Comparison of ENCODE assay signal across 1 cellular context in the genomic region with DNA sequence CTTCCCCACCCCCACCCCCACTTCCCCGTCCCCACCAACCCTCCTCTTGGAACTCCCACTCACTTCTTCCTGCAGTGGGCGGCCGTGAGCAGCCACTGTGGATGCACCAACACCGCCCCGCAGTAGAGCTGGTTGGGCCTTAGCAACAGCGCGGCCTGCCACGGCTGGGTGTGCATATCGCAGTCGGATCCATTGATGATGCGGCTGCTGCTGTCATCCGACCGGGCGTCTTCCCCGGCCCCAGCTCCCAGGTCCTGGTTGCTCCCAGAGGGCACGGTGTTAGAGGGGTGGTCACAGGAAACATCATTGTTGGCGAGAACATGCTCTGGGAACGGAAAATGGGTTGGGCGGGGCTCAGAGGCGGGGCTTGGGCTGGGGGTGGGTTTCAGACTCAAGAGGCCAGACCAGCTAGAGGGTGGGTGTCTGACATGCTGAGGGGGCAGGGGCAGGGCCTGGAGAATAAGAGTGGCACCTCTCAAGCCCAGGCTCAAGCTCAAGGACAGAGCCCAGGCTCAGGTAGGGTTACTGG.
TF ChIP-seq lines count a peak whose summit lies in the region.

No MANE protein-coding gene starts in this region.

TF ChIP-seq in H1, 55 proteins besides CTCF, POLR2A, EP300 and RAD21:
- no peak for TF ChIP-seq SP2 (IDR thresholded peaks at IDR 0.05; ENCODE audit: low read length)
- no peak for TF ChIP-seq CHD1 (IDR thresholded peaks at IDR 0.05; ENCODE audit: low read depth, low read length)
- TF ChIP-seq TEAD4 (IDR thresholded peaks at IDR 0.05; ENCODE audit: low read depth, low read length) = no peak
- TF ChIP-seq BRCA1 (IDR thresholded peaks at IDR 0.05; ENCODE audit: low read depth, low read length) = no peak
- no peak for TF ChIP-seq BACH1 (IDR thresholded peaks at IDR 0.05; ENCODE audit: low read length)
- TF ChIP-seq TBP (IDR thresholded peaks at IDR 0.05; ENCODE audit: low read depth, low read length) = no peak
- no peak for TF ChIP-seq EGR1 (IDR thresholded peaks at IDR 0.05; ENCODE audit: borderline replicate concordance, low read depth, low read length)
- no peak for TF ChIP-seq RNF2 (IDR thresholded peaks at IDR 0.05; ENCODE audit: borderline replicate concordance, low read depth, low read length, missing control alignments, poor library complexity, severe bottlenecking)
- no peak for TF ChIP-seq EZH2 (IDR thresholded peaks at IDR 0.05; ENCODE audit: low read depth, low read length, severe bottlenecking)
- TF ChIP-seq NRF1 (IDR thresholded peaks at IDR 0.05; ENCODE audit: low read depth, low read length) = no peak
- no peak for TF ChIP-seq POU5F1 (IDR thresholded peaks at IDR 0.05; ENCODE audit: low read depth, low read length)
- TF ChIP-seq RFX5 (IDR thresholded peaks at IDR 0.05; ENCODE audit: borderline replicate concordance, low read depth, low read length) = no peak
- no peak for TF ChIP-seq CEBPB (IDR thresholded peaks at IDR 0.05; ENCODE audit: low read depth, low read length)
- TF ChIP-seq, protein P1, sequence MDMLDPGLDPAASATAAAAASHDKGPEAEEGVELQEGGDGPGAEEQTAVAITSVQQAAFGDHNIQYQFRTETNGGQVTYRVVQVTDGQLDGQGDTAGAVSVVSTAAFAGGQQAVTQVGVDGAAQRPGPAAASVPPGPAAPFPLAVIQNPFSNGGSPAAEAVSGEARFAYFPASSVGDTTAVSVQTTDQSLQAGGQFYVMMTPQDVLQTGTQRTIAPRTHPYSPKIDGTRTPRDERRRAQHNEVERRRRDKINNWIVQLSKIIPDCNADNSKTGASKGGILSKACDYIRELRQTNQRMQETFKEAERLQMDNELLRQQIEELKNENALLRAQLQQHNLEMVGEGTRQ (IDR thresholded peaks at IDR 0.05; ENCODE audit: low read length) = no peak
- TF ChIP-seq SP1 (IDR thresholded peaks at IDR 0.05; ENCODE audit: low read depth, low read length) = no peak
- no peak for TF ChIP-seq SUZ12 (IDR thresholded peaks at IDR 0.05; ENCODE audit: low read length)
- TF ChIP-seq MAFK (IDR thresholded peaks at IDR 0.05; ENCODE audit: low read depth, low read length) = no peak
